ENCODE assay signal across 33 cellular contexts in the genomic region with DNA sequence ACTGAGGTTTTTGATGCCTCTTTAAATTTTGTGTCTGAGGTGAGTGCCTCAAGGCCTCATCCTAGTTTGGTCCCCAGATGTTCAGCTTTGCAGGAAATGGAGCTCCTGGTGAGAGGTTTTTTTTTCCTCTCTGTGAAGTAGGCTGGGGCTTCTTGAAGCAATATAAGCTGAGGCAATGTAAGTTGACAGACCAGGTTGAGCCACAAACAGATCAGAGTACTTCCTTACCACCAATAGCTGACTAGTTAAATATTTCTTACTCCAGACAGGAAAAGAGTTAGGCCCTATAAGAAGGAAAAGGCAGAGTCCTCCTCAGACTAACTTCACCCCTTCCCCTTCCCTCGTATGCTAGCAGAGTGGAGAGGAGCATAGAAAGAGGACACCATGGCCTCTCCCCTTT.
"Had no signal": no experiment of that assay in that cellular context is flagged by ENCODE, and none has a peak within 500 bp of the region (broad histone marks: within the 10 kb centered on the region; RNA-seq: fewer than 3 reads in every experiment).

No MANE protein-coding gene starts in this region.

- H3K9me3 Mint-ChIP-seq: activated B cell treated with CpG ODN at 0.5 μM for 24 hours; activated CD4-positive, alpha-beta T cell treated with anti-CD3 and anti-CD28 coated beads, Interleukin-2, amount 10 ng/mL, durations not matched to agents 7 days and 5 days; activated CD8-positive, alpha-beta T cell treated with anti-CD3 and anti-CD28 coated beads for 36 hours; activated naive CD4-positive, alpha-beta T cell treated with anti-CD3 and anti-CD28 coated beads for 36 hours; activated T-helper 1 cell treated with anti-CD3 and anti-CD28 coated beads, Interleukin-12 subunit alpha, Interleukin-12 subunit beta, Interleukin-2, Interleukin-4 antibody, amounts not matched to agents 30 ng/mL and 10 ng/mL and 1 ng/mL, durations not matched to agents 14 hours and 24 hours and 36 hours; central memory CD8-positive, alpha-beta T cell; T-helper 1 cell treated with Interleukin-12 subunit alpha and Interleukin-12 subunit beta and Interleukin-4 antibody, amounts not matched to agents 30 μg/mL and 1 μg/mL, for 36 hours; T-helper 2 cell treated with Interferon-gamma antibody and Interleukin-4, amounts not matched to agents 5 μg/mL and 100 μg/mL, for 36 hours had no signal

- ATAC-seq: activated CD8-positive, alpha-beta T cell treated with anti-CD3 and anti-CD28 coated beads for 36 hours; activated naive CD4-positive, alpha-beta T cell treated with anti-CD3 and anti-CD28 coated beads, Interleukin-2, amount 50 U/mL, for 72 hours; activated T-cell treated with anti-CD3 and anti-CD28 coated beads, Interleukin-2, amount 50 U/mL, for 4 hours; activated T-cell treated with anti-CD3 and anti-CD28 coated beads, Interleukin-2, amount 50 U/mL, for 72 hours; activated T-helper 17 cell treated with anti-CD3 and anti-CD28 coated beads, Interleukin-2, amount 50 U/mL, for 72 hours had no signal

- H3K36me3 ChIP-seq: ascending aorta, cardiac muscle cell had no signal

- H3K4me1 Mint-ChIP-seq: activated B cell treated with CpG ODN at 0.5 μM for 24 hours; activated CD4-positive, alpha-beta T cell treated with anti-CD3 and anti-CD28 coated beads, Interleukin-2, amount 10 ng/mL, durations not matched to agents 7 days and 5 days; activated naive CD8-positive, alpha-beta T cell treated with anti-CD3 and anti-CD28 coated beads for 36 hours; activated T-helper 17 cell treated with anti-CD3 and anti-CD28 coated beads, Interleukin-2, amount 50 U/mL, for 72 hours; brain; central memory CD8-positive, alpha-beta T cell had no signal

- H3K4me3 ChIP-seq: ascending aorta, cardiac muscle cell had no signal

- H3K4me1 ChIP-seq: ascending aorta had no signal

- DNase-seq: activated B cell treated with CpG ODN at 0.5 μM for 24 hours; activated CD4-positive, alpha-beta memory T cell treated with anti-CD3 and anti-CD28 coated beads for 36 hours; activated CD4-positive, alpha-beta T cell treated with anti-CD3 and anti-CD28 coated beads for 4 hours; activated CD4-positive, alpha-beta T cell treated with anti-CD3 and anti-CD28 coated beads, Interleukin-2, amount 10 ng/mL, durations not matched to agents 7 days and 5 days; activated CD4-positive, CD25-positive, alpha-beta regulatory T cell treated with anti-CD3 and anti-CD28 coated beads, Interleukin-2, amount 50 U/mL, for 72 hours; activated CD8-positive, alpha-beta memory T cell treated with anti-CD3 and anti-CD28 coated beads, Interleukin-2, amount 50 U/mL, for 4 hours; activated CD8-positive, alpha-beta T cell treated with anti-CD3 and anti-CD28 coated beads for 36 hours; activated effector memory CD4-positive, alpha-beta T cell treated with anti-CD3 and anti-CD28 coated beads, Interleukin-2, amount 50 U/mL, for 16 hours; activated gamma-delta T cell treated with Interleukin-2 at 50 U/mL for 16 hours; activated naive CD4-positive, alpha-beta T cell; activated naive CD4-positive, alpha-beta T cell treated with anti-CD3 and anti-CD28 coated beads for 36 hours; activated naive CD4-positive, alpha-beta T cell treated with anti-CD3 and anti-CD28 coated beads, Interleukin-2, amount 50 U/mL, for 16 hours; activated naive CD8-positive, alpha-beta T cell treated with anti-CD3 and anti-CD28 coated beads for 36 hours; activated T-cell treated with anti-CD3 and anti-CD28 coated beads for 4 hours; activated T-cell treated with anti-CD3 and anti-CD28 coated beads, Interleukin-2, amount 50 U/mL, for 1 hour; activated T-cell treated with anti-CD3 and anti-CD28 coated beads, Interleukin-2, amount 50 U/mL, for 4 hours; activated T-cell treated with anti-CD3 and anti-CD28 coated beads, Interleukin-2, amount 50 U/mL, for 72 hours; amygdala; anterior cingulate cortex; caudate nucleus; cerebellar nuclear complex; T-helper 1 cell; T-helper 2 cell; T-helper 9 cell had no signal

- H3K36me3 Mint-ChIP-seq: activated CD4-positive, alpha-beta memory T cell treated with anti-CD3 and anti-CD28 coated beads for 36 hours; activated naive CD4-positive, alpha-beta T cell treated with anti-CD3 and anti-CD28 coated beads, Interleukin-2, amount 50 U/mL, for 72 hours; activated naive CD8-positive, alpha-beta T cell treated with anti-CD3 and anti-CD28 coated beads for 36 hours; brain had no signal

- H3K9me3 ChIP-seq: ascending aorta had no signal

- H3K27ac Mint-ChIP-seq: activated B cell treated with CpG ODN at 0.5 μM for 24 hours; activated CD4-positive, alpha-beta memory T cell treated with anti-CD3 and anti-CD28 coated beads for 36 hours; activated CD4-positive, alpha-beta T cell treated with anti-CD3 and anti-CD28 coated beads, Interleukin-2, amount 10 ng/mL, durations not matched to agents 7 days and 5 days; activated CD8-positive, alpha-beta T cell treated with anti-CD3 and anti-CD28 coated beads for 36 hours; activated naive CD4-positive, alpha-beta T cell treated with anti-CD3 and anti-CD28 coated beads for 36 hours; activated naive CD4-positive, alpha-beta T cell treated with anti-CD3 and anti-CD28 coated beads, Interleukin-2, amount 50 U/mL, for 72 hours; activated naive CD8-positive, alpha-beta T cell treated with anti-CD3 and anti-CD28 coated beads for 36 hours; activated T-cell treated with anti-CD3 and anti-CD28 coated beads, Interleukin-2, amount 50 U/mL, for 72 hours; activated T-helper 1 cell treated with anti-CD3 and anti-CD28 coated beads, Interleukin-12 subunit alpha, Interleukin-12 subunit beta, Interleukin-2, Interleukin-4 antibody, amounts not matched to agents 30 ng/mL and 10 ng/mL and 1 ng/mL, durations not matched to agents 14 hours and 24 hours and 36 hours; activated T-helper 17 cell treated with anti-CD3 and anti-CD28 coated beads, Interleukin-2, amount 50 U/mL, for 72 hours; brain; T-helper 1 cell treated with Interleukin-12 subunit alpha and Interleukin-12 subunit beta and Interleukin-4 antibody, amounts not matched to agents 30 μg/mL and 1 μg/mL, for 36 hours; T-helper 2 cell treated with Interferon-gamma antibody and Interleukin-4, amounts not matched to agents 5 μg/mL and 100 μg/mL, for 36 hours had no signal

- H3K4me3 Mint-ChIP-seq: activated B cell treated with CpG ODN at 0.5 μM for 24 hours; activated CD4-positive, alpha-beta memory T cell treated with anti-CD3 and anti-CD28 coated beads for 36 hours; activated CD4-positive, alpha-beta T cell treated with anti-CD3 and anti-CD28 coated beads, Interleukin-2, amount 10 ng/mL, durations not matched to agents 7 days and 5 days; activated CD8-positive, alpha-beta T cell treated with anti-CD3 and anti-CD28 coated beads for 36 hours; activated naive CD4-positive, alpha-beta T cell treated with anti-CD3 and anti-CD28 coated beads for 36 hours; activated naive CD8-positive, alpha-beta T cell treated with anti-CD3 and anti-CD28 coated beads for 36 hours; activated T-cell treated with anti-CD3 and anti-CD28 coated beads, Interleukin-2, amount 50 U/mL, for 4 hours; activated T-cell treated with anti-CD3 and anti-CD28 coated beads, Interleukin-2, amount 50 U/mL, for 72 hours; activated T-helper 1 cell treated with anti-CD3 and anti-CD28 coated beads, Interleukin-12 subunit alpha, Interleukin-12 subunit beta, Interleukin-2, Interleukin-4 antibody, amounts not matched to agents 30 ng/mL and 10 ng/mL and 1 ng/mL, durations not matched to agents 14 hours and 24 hours and 36 hours; activated T-helper 17 cell treated with anti-CD3 and anti-CD28 coated beads, Interleukin-2, amount 50 U/mL, for 72 hours; brain; central memory CD8-positive, alpha-beta T cell; T-helper 1 cell treated with Interleukin-12 subunit alpha and Interleukin-12 subunit beta and Interleukin-4 antibody, amounts not matched to agents 30 μg/mL and 1 μg/mL, for 36 hours; T-helper 2 cell treated with Interferon-gamma antibody and Interleukin-4, amounts not matched to agents 5 μg/mL and 100 μg/mL, for 36 hours had no signal

- H3K27me3 Mint-ChIP-seq: activated CD4-positive, alpha-beta T cell treated with anti-CD3 and anti-CD28 coated beads, Interleukin-2, amount 10 ng/mL, durations not matched to agents 7 days and 5 days; activated naive CD8-positive, alpha-beta T cell treated with anti-CD3 and anti-CD28 coated beads for 36 hours; brain had no signal
